13 cellular contexts compared by ENCODE assay signal in the genomic region with DNA sequence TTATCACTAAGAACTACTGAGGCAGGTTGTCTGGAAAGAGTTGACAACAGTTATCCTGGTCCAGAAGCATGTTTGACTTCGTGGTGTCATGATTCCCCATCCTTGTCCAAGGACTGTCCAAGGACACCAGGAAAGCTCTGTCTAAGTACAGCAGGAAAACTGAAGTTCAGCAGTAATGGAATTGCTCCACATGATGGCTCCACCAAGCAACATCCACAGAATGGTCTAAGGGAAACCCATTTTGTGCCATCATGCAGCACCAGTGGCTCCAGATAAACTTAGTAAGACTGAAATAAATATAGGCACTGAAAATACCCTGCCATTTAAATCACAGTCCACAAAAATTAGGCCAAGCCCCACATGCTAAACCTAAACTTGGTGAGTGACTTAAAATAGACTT.
DNase-seq lines count a peak whose midpoint lies in the region; TF ChIP-seq lines count a peak whose summit lies in the region.
"Had no signal": no experiment of that assay in that cellular context is flagged by ENCODE, and none has a peak within 500 bp of the region (broad histone marks: within the 10 kb centered on the region; RNA-seq: fewer than 3 reads in every experiment).

No MANE protein-coding gene starts in this region.

- H3K27ac ChIP-seq in C4-2B = no peak overlapping the region
- H3K27ac ChIP-seq: Peyer's patch had no signal

- peak; percentile 44 for TF ChIP-seq CTCF in C4-2B (conservative IDR thresholded peaks at IDR 0.05)

- no peak for TF ChIP-seq POLR2A in erythroblast (IDR thresholded peaks at IDR 0.05; ENCODE audit: low read length)

- DNase-seq in HS-5 (ENCODE audit: low read depth) (peak; percentile 29), astrocyte of the hippocampus (ENCODE audit: low read depth, low spot score) (peak; percentile 5), iris pigment epithelial cell (ENCODE audit: low read depth) (peak; percentile 59), cerebellar cortex (ENCODE audit: low spot score) (no peak), erythroblast (lab: John Stamatoyannopoulos, UW) (no peak)
- DNase-seq in activated CD4-positive, CD25-positive, alpha-beta regulatory T cell (lab: John Stamatoyannopoulos, UW) = no peak
- DNase-seq in activated CD8-positive, alpha-beta memory T cell treated with anti-CD3 and anti-CD28 coated beads, Interleukin-2, amount 50 U/mL, for 4 hours = no peak
- DNase-seq: activated naive CD8-positive, alpha-beta T cell treated with anti-CD3 and anti-CD28 coated beads for 36 hours; DND-41; GOT3; NCI-H1436 treated with DMSO at 0.1 percent for 48 hours; Peyer's patch had no signal

Comparison
In these comparisons a context has a peak if more than half of its experiments do, and no peak if none do; other contexts are left out.
1. DNase-seq: peak in HS-5 (single experiment), astrocyte of the hippocampus (single experiment) and iris pigment epithelial cell (single experiment); none in activated CD4-positive, CD25-positive, alpha-beta regulatory T cell (0 of 4), cerebellar cortex (single experiment), activated CD8-positive, alpha-beta memory T cell treated with anti-CD3 and anti-CD28 coated beads, Interleukin-2, amount 50 U/mL, for 4 hours (single experiment) and erythroblast (0 of 2).